In the genomic region with DNA sequence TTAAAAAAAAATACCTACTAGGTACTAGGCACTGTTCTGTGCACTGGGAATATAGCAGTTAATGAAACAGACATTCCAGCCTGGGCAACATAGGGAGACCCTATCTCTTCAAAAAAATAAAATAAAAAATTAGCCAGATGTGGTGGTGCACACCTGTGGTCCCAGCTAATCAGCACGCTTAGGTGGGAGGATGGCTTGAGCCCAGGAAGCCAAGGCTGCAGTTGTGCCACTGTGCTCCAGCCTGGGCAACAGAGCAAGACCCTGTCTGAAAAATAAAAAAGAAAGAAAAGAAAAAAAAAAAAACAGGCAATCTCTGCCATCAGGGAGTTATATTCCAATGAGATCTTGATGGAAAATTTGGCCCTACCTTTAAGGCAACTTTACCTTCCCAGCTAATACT, we compare ENCODE assay signal across 15 cellular contexts.
"Had no signal": no experiment of that assay in that cellular context is flagged by ENCODE, and none has a peak within 500 bp of the region (broad histone marks: within the 10 kb centered on the region; RNA-seq: fewer than 3 reads in every experiment).

No MANE protein-coding gene starts in this region.

- DNase-seq: activated CD4-positive, alpha-beta T cell treated with anti-CD3 and anti-CD28 coated beads, Interleukin-2, amount 10 ng/mL, durations not matched to agents 7 days and 5 days; activated CD8-positive, alpha-beta memory T cell treated with anti-CD3 and anti-CD28 coated beads, Interleukin-2, amount 50 U/mL, for 4 hours; activated naive CD4-positive, alpha-beta T cell treated with anti-CD3 and anti-CD28 coated beads for 36 hours; activated naive CD8-positive, alpha-beta T cell treated with anti-CD3 and anti-CD28 coated beads, Interleukin-2, amount 50 U/mL, for 24 hours; activated T-cell treated with anti-CD3 and anti-CD28 coated beads, Interleukin-2, amount 50 U/mL, for 4 hours; anterior cingulate cortex; effector CD4-positive, alpha-beta T cell; midbrain; stimulated activated naive B cell treated with anti-CD40 and anti-IgM and Interleukin-4, amounts not matched to agents 10 μg/mL and 1 μg/mL and 100 μg/mL, for 72 hours; T-helper 1 cell; T1000; trophoblast cell had no signal

- H3K4me3 ChIP-seq: hepatocyte, neural progenitor cell had no signal

- H3K4me1 ChIP-seq: neural progenitor cell had no signal

- H3K9ac ChIP-seq: neural progenitor cell had no signal

- ATAC-seq: activated CD4-positive, CD25-positive, alpha-beta regulatory T cell treated with anti-CD3 and anti-CD28 coated beads, Interleukin-2, amount 50 U/mL, for 24 hours; activated naive CD8-positive, alpha-beta T cell treated with anti-CD3 and anti-CD28 coated beads, Interleukin-2, amount 50 U/mL, for 24 hours; activated T-cell treated with anti-CD3 and anti-CD28 coated beads, Interleukin-2, amount 50 U/mL, for 4 hours; stimulated activated naive B cell treated with anti-CD40 and anti-IgM and Interleukin-4, amounts not matched to agents 10 μg/mL and 1 μg/mL and 100 μg/mL, for 72 hours had no signal

- H3K27me3 ChIP-seq: hepatocyte, neural progenitor cell had no signal

- H3K27ac ChIP-seq: hepatocyte, neural progenitor cell had no signal
